Comparison of ENCODE assay signal across 11 cellular contexts in genomic region chr1:20359451-20360330, GRCh38.
A peak's percentile ranks its signal among the peaks of the same experiment; 100 is the strongest.
DNase-seq lines count a peak whose midpoint lies in the region; ATAC-seq and TF ChIP-seq lines count a peak whose summit lies in the region.
"Had no signal": no experiment of that assay in that cellular context is flagged by ENCODE, and none has a peak within 500 bp of the region (broad histone marks: within the 10 kb centered on the region; RNA-seq: fewer than 3 reads in every experiment).

No MANE protein-coding gene starts in this region.

- intact Hi-C loops in CD4-positive, alpha-beta T cell (cut with DNase I, micrococcal nuclease) = no loop called here

- no peaks in the 10 kb centered on the region for H3K36me3 ChIP-seq in OCI-LY3 (replicated peaks; ENCODE audit: low read depth, low read length)

- no peaks in the 10 kb centered on the region for H3K36me3 Mint-ChIP-seq in CD4-positive, alpha-beta T cell (ENCODE audit: low read depth)
- no peaks in the 10 kb centered on the region for H3K36me3 Mint-ChIP-seq in activated naive CD4-positive, alpha-beta T cell treated with anti-CD3 and anti-CD28 coated beads, Interleukin-2, amount 50 U/mL, for 24 hours
- no peaks in the 10 kb centered on the region for H3K36me3 Mint-ChIP-seq in naive thymus-derived CD8-positive, alpha-beta T cell
- H3K36me3 Mint-ChIP-seq: natural killer cell had no signal

- TF ChIP-seq CTCF in CD4-positive, alpha-beta T cell (IDR thresholded peaks at IDR 0.05) = no peak
- TF ChIP-seq CTCF in OCI-LY3 (IDR thresholded peaks at IDR 0.05; ENCODE audit: low read depth, low read length) = no peak

- H2AFZ ChIP-seq in OCI-LY3 (ENCODE audit: low read depth, low read length) = no peak overlapping the region

- H3K79me2 ChIP-seq in OCI-LY3 (ENCODE audit: low read length) = no peaks in the 10 kb centered on the region

- peaks cover 75% of the 10 kb centered on the region for H3K27me3 Mint-ChIP-seq in CD4-positive, alpha-beta T cell
- peaks cover 24% of the 10 kb centered on the region for H3K27me3 Mint-ChIP-seq in activated naive CD4-positive, alpha-beta T cell treated with anti-CD3 and anti-CD28 coated beads, Interleukin-2, amount 50 U/mL, for 24 hours
- peaks cover 26 to 72% (median 58%) of the 10 kb centered on the region in 5 donors for H3K27me3 Mint-ChIP-seq in naive thymus-derived CD8-positive, alpha-beta T cell

- no peak for ATAC-seq in CD4-positive, alpha-beta T cell (ENCODE audit: poor library complexity)
- no peak for ATAC-seq in naive thymus-derived CD8-positive, alpha-beta T cell
- ATAC-seq in GM21825 (IDR thresholded peaks at IDR 0.05; ENCODE audit: unreplicated experiment) = no peak
- ATAC-seq: natural killer cell had no signal

- H3K4me3 ChIP-seq in OCI-LY3 (ENCODE audit: low read length) = peak overlapping the region; percentile 63

- H3K9ac ChIP-seq in OCI-LY3 (ENCODE audit: low read length) = no peak overlapping the region

- H3K4me3 Mint-ChIP-seq in CD4-positive, alpha-beta T cell = no peak overlapping the region
- no peak overlapping the region for H3K4me3 Mint-ChIP-seq in activated naive CD4-positive, alpha-beta T cell treated with anti-CD3 and anti-CD28 coated beads, Interleukin-2, amount 50 U/mL, for 24 hours
- H3K4me3 Mint-ChIP-seq in naive thymus-derived CD8-positive, alpha-beta T cell = no peak overlapping the region
- H3K4me3 Mint-ChIP-seq: natural killer cell had no signal

- POLR2A ChIA-PET in CD4-positive, alpha-beta T cell (lab: Charles Lee) = no interaction called here
- POLR2A ChIA-PET in naive thymus-derived CD8-positive, alpha-beta T cell (lab: Charles Lee) = no interaction called here

- H3K9me3 Mint-ChIP-seq in CD4-positive, alpha-beta T cell = no peaks in the 10 kb centered on the region
- no peaks in the 10 kb centered on the region for H3K9me3 Mint-ChIP-seq in activated naive CD4-positive, alpha-beta T cell treated with anti-CD3 and anti-CD28 coated beads, Interleukin-2, amount 50 U/mL, for 24 hours
- no peaks in the 10 kb centered on the region for H3K9me3 Mint-ChIP-seq in naive thymus-derived CD8-positive, alpha-beta T cell
- H3K9me3 Mint-ChIP-seq: natural killer cell had no signal

- no peak overlapping the region for H3K27ac ChIP-seq in CD4-positive, alpha-beta T cell (ENCODE audit: low read depth, low read length)
- H3K27ac ChIP-seq in OCI-LY3 (ENCODE audit: low read length) = no peak overlapping the region

- no peaks in the 10 kb centered on the region for H3K9me3 ChIP-seq in CD4-positive, alpha-beta T cell (ENCODE audit: control insufficient read depth, low read length)
- no peaks in the 10 kb centered on the region for H3K9me3 ChIP-seq in OCI-LY3 (ENCODE audit: insufficient read depth, low read length)

- H3K27me3 ChIP-seq in CD4-positive, alpha-beta T cell (ENCODE audit: control insufficient read depth, insufficient read depth, low read length) = peaks cover 10% of the 10 kb centered on the region
- peaks cover 9% of the 10 kb centered on the region for H3K27me3 ChIP-seq in OCI-LY3 (ENCODE audit: low read depth, low read length)

- H4K20me1 ChIP-seq in OCI-LY3 (ENCODE audit: insufficient read depth, low read length) = no peaks in the 10 kb centered on the region

- H3K4me2 ChIP-seq in OCI-LY3 (ENCODE audit: low read length) = peak overlapping the region; percentile 77

- CTCF ChIA-PET in CD4-positive, alpha-beta T cell (lab: Charles Lee) = no interaction called here

- H3K4me1 Mint-ChIP-seq in CD4-positive, alpha-beta T cell (ENCODE audit: low read depth) = peaks cover 9% of the 10 kb centered on the region
- H3K4me1 Mint-ChIP-seq in activated naive CD4-positive, alpha-beta T cell treated with anti-CD3 and anti-CD28 coated beads, Interleukin-2, amount 50 U/mL, for 24 hours = peaks cover 15% of the 10 kb centered on the region
- peaks cover 0 to 8% (median 4%) of the 10 kb centered on the region in 4 donors for H3K4me1 Mint-ChIP-seq in naive thymus-derived CD8-positive, alpha-beta T cell
- H3K4me1 Mint-ChIP-seq: natural killer cell had no signal

- DNase-seq in CD4-positive, alpha-beta T cell = peak in 6 of 10 experiments; percentile 4 to 22 (median 8)
- DNase-seq in stimulated activated CD4-positive, alpha-beta T cell treated with anti-CD3 and anti-CD28 coated beads, Interleukin-12 subunit alpha, Interleukin-12 subunit beta, amount 100 ng/mL, for 24 hours (ENCODE audit: low read depth in 2 of 2) = peak; percentile 44 to 64
- DNase-seq in naive thymus-derived CD8-positive, alpha-beta T cell = no peak
- DNase-seq in NCI-H187 (lab: John Stamatoyannopoulos, UW) (no peak), DMS153 treated with DMSO at 0.1 percent for 48 hours (lab: John Stamatoyannopoulos, UW; ENCODE audit: unreplicated experiment) (no peak)
- DNase-seq: natural killer cell, NCI-H1048, SIG-M5 had no signal

- H3K27ac Mint-ChIP-seq in CD4-positive, alpha-beta T cell = no peak overlapping the region
- H3K27ac Mint-ChIP-seq in activated naive CD4-positive, alpha-beta T cell treated with anti-CD3 and anti-CD28 coated beads, Interleukin-2, amount 50 U/mL, for 24 hours = peak overlapping the region; percentile 46
- no peak overlapping the region for H3K27ac Mint-ChIP-seq in naive thymus-derived CD8-positive, alpha-beta T cell
- H3K27ac Mint-ChIP-seq: natural killer cell had no signal

- H3K4me1 ChIP-seq in OCI-LY3 (ENCODE audit: low read length) = peaks cover 21% of the 10 kb centered on the region

Comparison
In these comparisons a context has a peak if more than half of its experiments do, and no peak if none do; other contexts are left out.
1. DNase-seq: peak in CD4-positive, alpha-beta T cell (6 of 10) and stimulated activated CD4-positive, alpha-beta T cell treated with anti-CD3 and anti-CD28 coated beads, Interleukin-12 subunit alpha, Interleukin-12 subunit beta, amount 100 ng/mL, for 24 hours (2 of 2); none in naive thymus-derived CD8-positive, alpha-beta T cell (0 of 10), NCI-H187 (0 of 2) and DMS153 treated with DMSO at 0.1 percent for 48 hours (single experiment).